ENCODE assay signal across 8 cellular contexts in the genomic region with DNA sequence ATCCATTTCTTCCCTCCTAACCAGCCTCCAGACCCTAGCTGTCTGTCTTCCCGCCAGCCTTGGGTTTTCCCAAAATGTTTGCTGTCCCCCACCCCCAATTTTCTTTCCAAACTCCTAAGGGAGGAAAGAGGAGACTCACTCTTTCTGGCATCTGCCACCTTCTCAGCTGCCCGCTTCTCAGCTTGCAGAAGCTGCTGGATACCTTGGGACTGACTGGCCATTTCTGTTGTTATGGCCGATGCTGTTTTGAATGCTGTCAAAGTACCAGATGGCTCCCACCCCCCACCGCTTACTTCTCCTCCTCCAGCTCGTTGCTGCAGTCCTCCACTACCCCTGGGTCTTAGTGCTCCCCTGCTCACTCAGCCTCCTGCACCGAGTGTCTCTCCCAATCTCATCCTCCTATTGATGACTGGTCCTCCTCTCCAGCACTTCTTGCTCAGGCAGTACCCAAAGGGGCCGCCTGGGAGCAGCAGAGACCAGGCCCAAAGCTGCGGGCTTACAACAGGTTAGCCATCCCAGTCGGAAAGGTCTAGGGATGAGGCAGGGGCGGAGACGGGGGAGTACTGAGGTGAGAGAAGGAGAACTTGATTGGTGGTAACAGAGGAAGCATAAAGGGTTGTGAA. TPM values are rescaled to one million over a fixed set of nuclear protein-coding genes. Genes with fewer than 3 reads are reported as not detected.
A peak's percentile ranks its signal among the peaks of the same experiment; 100 is the strongest.
DNase-seq lines count a peak whose midpoint lies in the region; ATAC-seq and TF ChIP-seq lines count a peak whose summit lies in the region.

A gene (minus strand): TSS at position 270 of the 623 bp plus-strand sequence. CDS start 49 bp downstream, at position 221.

- POLR2A ChIA-PET in Panc1 (lab: Charles Lee), result interaction anchor here (0.5 to 0.6 kb wide), 3 partner anchors 163 to 228 kb away, joined by 3 to 7 read pairs (median 3); no protein-coding TSS in a partner anchor

- H3K27me3 ChIP-seq in KMS-11 (ENCODE audit: insufficient read depth, low read depth) (no peaks in the 10 kb centered on the region), Panc1 (ENCODE audit: control insufficient read depth, insufficient read depth, low read length) (no peaks in the 10 kb centered on the region), esophagus muscularis mucosa (no peaks in the 10 kb centered on the region), muscle layer of duodenum (ENCODE audit: low read depth, low read length) (no peaks in the 10 kb centered on the region)

- peaks cover 36% of the 10 kb centered on the region for H3K4me1 Mint-ChIP-seq in activated T-cell treated with anti-CD3 and anti-CD28 coated beads, Interleukin-2, amount 50 U/mL, for 4 hours (ENCODE audit: low read depth)

- H3K79me2 ChIP-seq in KMS-11 (ENCODE audit: insufficient read depth, low read depth), result peaks cover 22% of the 10 kb centered on the region

- H3K4me3 ChIP-seq in KMS-11 (IDR thresholded peaks at IDR 0.05; ENCODE audit: insufficient read depth, low read depth, low read length), result no peak within 1 kb of the TSS
- peak within 1 kb of the TSS; percentile 60 to 80 for H3K4me3 ChIP-seq in Panc1 (ENCODE audit: low read depth in 2 of 2, low read length in 2 of 2)
- peak within 1 kb of the TSS; percentile 49 to 60 (median 54) for H3K4me3 ChIP-seq in esophagus muscularis mucosa
- peak within 1 kb of the TSS; percentile 61 to 74 for H3K4me3 ChIP-seq in muscle layer of duodenum (ENCODE audit: low read depth in 1 of 2, low read length in 2 of 2)

- H3K36me3 Mint-ChIP-seq in activated T-cell treated with anti-CD3 and anti-CD28 coated beads, Interleukin-2, amount 50 U/mL, for 4 hours (ENCODE audit: insufficient read depth), result peaks cover 1% of the 10 kb centered on the region

- DNase-seq in CD1c-positive myeloid dendritic cell (ENCODE audit: extremely low spot score) (peak; percentile 85), Panc1 (ENCODE audit: low read depth, low spot score) (peak; percentile 85), esophagus muscularis mucosa (ENCODE audit: extremely low spot score) (peak; percentile 98)
- DNase-seq in activated T-cell treated with anti-CD3 and anti-CD28 coated beads, Interleukin-2, amount 50 U/mL, for 4 hours, result peak; percentile 78
- peak; percentile 72 for DNase-seq in stimulated activated CD8-positive, alpha-beta memory T cell treated with anti-CD3 and anti-CD28 coated beads, Interleukin-7, amount 100 ng/mL, for 24 hours (ENCODE audit: low read depth)

- WGBS in esophagus muscularis mucosa, result 9% methylated on average over 11 of the region's 11 CpGs

- peak within 1 kb of the TSS; percentile 62; the same call in 1 of the 2 replicates for H3K9ac ChIP-seq in KMS-11

- H3K9me3 ChIP-seq in Panc1 (ENCODE audit: control insufficient read depth, insufficient read depth, low read depth, low read length), result no peaks in the 10 kb centered on the region
- no peaks in the 10 kb centered on the region for H3K9me3 ChIP-seq in esophagus muscularis mucosa
- no peaks in the 10 kb centered on the region for H3K9me3 ChIP-seq in muscle layer of duodenum (ENCODE audit: control insufficient read depth in 1 of 2, low read length in 2 of 2)

- H3K4me2 ChIP-seq in KMS-11, result peak within 1 kb of the TSS; percentile 66

- no peaks in the 10 kb centered on the region for H3K27me3 Mint-ChIP-seq in activated T-cell treated with anti-CD3 and anti-CD28 coated beads, Interleukin-2, amount 50 U/mL, for 4 hours (ENCODE audit: low read depth)

- peaks cover 18% of the 10 kb centered on the region for H3K4me1 ChIP-seq in KMS-11 (ENCODE audit: low read depth, poor library complexity, severe bottlenecking)
- H3K4me1 ChIP-seq in Panc1 (ENCODE audit: control insufficient read depth, insufficient read depth, low read length), result peaks cover 12% of the 10 kb centered on the region
- H3K4me1 ChIP-seq in esophagus muscularis mucosa, result peaks cover 20 to 54% (median 48%) of the 10 kb centered on the region in 4 donors
- peaks cover 4 to 22% of the 10 kb centered on the region in 2 donors for H3K4me1 ChIP-seq in muscle layer of duodenum (ENCODE audit: control insufficient read depth in 1 of 2, insufficient read depth in 2 of 2, low read length in 2 of 2)

- H3K27ac ChIP-seq in KMS-11, result peak within 1 kb of the TSS; percentile 41; the same call in 1 of the 2 replicates
- H3K27ac ChIP-seq in Panc1 (ENCODE audit: low read length), result peak within 1 kb of the TSS; percentile 96
- peak within 1 kb of the TSS; percentile 82 to 86 (median 84) for H3K27ac ChIP-seq in esophagus muscularis mucosa (replicated peaks in 1 of 4)
- H3K27ac ChIP-seq in muscle layer of duodenum (ENCODE audit: low read length), result peak within 1 kb of the TSS; percentile 72

- no peaks in the 10 kb centered on the region for H4K20me1 ChIP-seq in KMS-11 (ENCODE audit: insufficient read depth)

- peak within 1 kb of the TSS; percentile 91 for H3K4me3 Mint-ChIP-seq in activated T-cell treated with anti-CD3 and anti-CD28 coated beads, Interleukin-2, amount 50 U/mL, for 4 hours

- H2AFZ ChIP-seq in KMS-11 (ENCODE audit: low read depth), result peak within 1 kb of the TSS; percentile 62

- CTCF ChIA-PET in Panc1 (lab: Charles Lee), result interaction anchor here (0.5 to 4.2 kb wide), 5 partner anchors 34 to 234 kb away, joined by 3 to 37 read pairs (median 3); no protein-coding TSS in a partner anchor

- ATAC-seq in GM21423 (IDR thresholded peaks at IDR 0.05; ENCODE audit: unreplicated experiment) (peak; percentile 35), Panc1 (peak; percentile 75)
- ATAC-seq in activated T-cell treated with anti-CD3 and anti-CD28 coated beads, Interleukin-2, amount 50 U/mL, for 4 hours, result peak; percentile 60 to 61

- no TSS peak for BruUV-seq in Panc1 (replicated peaks; lab: Mats Ljungman, UMichigan)

- in situ Hi-C loops in Panc1 (cut with HindIII; ENCODE audit: low pct_unique_long_range_greater_than_20kb, low sequenced_read_pairs), result no loop called here

- no peak for TF ChIP-seq EP300 in esophagus muscularis mucosa (IDR thresholded peaks at IDR 0.05)

- intact Hi-C loops in Panc1 (cut with micrococcal nuclease; ENCODE audit: unreplicated experiment) (loop anchor here (1.0 kb wide), 1 partner anchor 52 kb away; no protein-coding TSS in a partner anchor), esophagus muscularis mucosa (cut with DNase I) (loop anchor here (1.0 to 5.0 kb wide), 2 partner anchors 36 to 52 kb away; a partner anchor contains a TSS)

- no peak for TF ChIP-seq POLR2A in esophagus muscularis mucosa (IDR thresholded peaks at IDR 0.05; ENCODE audit: low read depth)

- no peaks in the 10 kb centered on the region for H3K9me3 Mint-ChIP-seq in activated T-cell treated with anti-CD3 and anti-CD28 coated beads, Interleukin-2, amount 50 U/mL, for 4 hours

- TF ChIP-seq CTCF in KMS-11 (conservative IDR thresholded peaks at IDR 0.05; ENCODE audit: low read depth, low read length) (peak; percentile 98), Panc1 (IDR thresholded peaks at IDR 0.05) (peak; percentile 98), esophagus muscularis mucosa (IDR thresholded peaks at IDR 0.05) (peak; percentile 96 to 99 (median 99))

- H3K36me3 ChIP-seq in KMS-11 (ENCODE audit: insufficient read depth), result no peaks in the 10 kb centered on the region
- H3K36me3 ChIP-seq in Panc1 (ENCODE audit: control insufficient read depth, insufficient read depth, low read length), result peaks cover 2% of the 10 kb centered on the region; the same call in 1 of the 2 replicates
- peaks cover 9 to 27% (median 21%) of the 10 kb centered on the region in 4 donors for H3K36me3 ChIP-seq in esophagus muscularis mucosa
- H3K36me3 ChIP-seq in muscle layer of duodenum (ENCODE audit: control insufficient read depth in 1 of 2, insufficient read depth in 2 of 2, low read length in 2 of 2), result peaks cover 7 to 16% of the 10 kb centered on the region in 2 donors

RNA-seq across cellular contexts. Expression of the gene that starts here (rescaled TPM):
- 0.98 TPM for total RNA-seq in Panc1 (2021; ENCODE audit: unreplicated experiment)
- 1.2 TPM for polyA plus RNA-seq in Panc1 (2012; ENCODE audit: insufficient read length)
- under 1 TPM; 0.38 to 0.84 (median 0.58) TPM for total RNA-seq in activated T-cell treated with anti-CD3 and anti-CD28 coated beads, Interleukin-2, amount 50 U/mL, for 4 hours
- 1 to 10 TPM; 2.0 to 5.0 (median 2.2) TPM for total RNA-seq in esophagus muscularis mucosa

Comparison
In these comparisons a context has a peak if more than half of its experiments do, and no peak if none do; other contexts are left out.
1. Peak in DNase-seq and ATAC-seq in activated T-cell treated with anti-CD3 and anti-CD28 coated beads, Interleukin-2, amount 50 U/mL, for 4 hours; RNA of the gene not detected or under 1 TPM.
2. H3K27ac ChIP-seq: peak in every context shown above with its lines; median percentile 96 in Panc1; 84 in esophagus muscularis mucosa; 72 in muscle layer of duodenum; 41 in KMS-11.